In the genomic region with DNA sequence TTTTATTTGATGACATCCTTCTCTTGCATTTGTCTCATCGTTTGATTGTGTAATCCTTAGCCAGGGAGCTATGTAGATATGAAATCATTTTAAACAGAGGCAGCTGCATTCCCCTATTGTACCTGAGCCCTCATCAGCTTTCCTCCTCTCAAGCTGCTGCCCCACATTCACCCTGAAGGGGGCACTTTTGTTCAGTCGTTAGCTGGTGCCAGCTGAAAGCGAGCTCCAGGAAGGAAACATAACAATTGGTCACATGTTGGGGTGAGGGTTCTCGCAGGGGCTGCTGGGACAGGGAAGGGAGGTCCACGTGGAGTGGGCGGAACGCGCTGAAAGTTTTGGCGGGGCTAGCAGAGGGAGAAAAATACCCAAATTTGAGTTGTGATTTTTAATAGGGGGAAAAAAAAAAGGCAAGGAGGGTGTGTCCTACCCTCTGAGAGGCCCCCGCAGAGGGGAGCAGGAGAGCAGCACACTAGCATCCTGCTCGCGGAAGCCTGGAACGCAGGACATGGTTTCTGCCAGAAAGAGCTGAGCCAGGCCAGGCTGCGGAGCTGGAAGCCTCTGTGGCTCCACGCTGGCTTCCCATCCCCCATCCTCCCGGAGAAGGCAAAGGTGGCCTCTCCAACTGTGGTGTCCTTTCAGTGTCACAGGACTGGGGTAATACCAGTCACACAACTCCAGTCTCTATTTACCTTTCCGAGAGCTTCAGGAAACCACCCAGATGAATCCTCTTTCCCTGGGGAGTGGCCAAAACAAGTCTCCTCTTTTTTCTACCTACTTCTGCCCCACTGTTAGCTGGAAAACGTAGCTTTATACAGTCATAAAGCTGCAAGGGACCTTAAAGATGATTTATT, we compare ENCODE assay signal across 8 cellular contexts.
A peak's percentile ranks its signal among the peaks of the same experiment; 100 is the strongest.
DNase-seq lines count a peak whose midpoint lies in the region; ATAC-seq and TF ChIP-seq lines count a peak whose summit lies in the region.

No MANE protein-coding gene starts in this region.

- peak; percentile 89 for TF ChIP-seq CTCF in AG09319 (IDR thresholded peaks at IDR 0.05; ENCODE audit: low read depth, low read length)

- ATAC-seq in GM18909 (IDR thresholded peaks at IDR 0.05; ENCODE audit: poor library complexity, unreplicated experiment): peak; percentile 83
- peak; percentile 79 for ATAC-seq in HG03196 (IDR thresholded peaks at IDR 0.05; ENCODE audit: unreplicated experiment)

- DNase-seq in AG09319 (ENCODE audit: extremely low read depth, low read depth) (peak; percentile 87), NCI-H345 (lab: John Stamatoyannopoulos, UW) (peak; percentile 95), islet precursor cell (peak; percentile 97)
- peak; percentile 73 to 85 (median 82) for DNase-seq in activated CD4-positive, CD25-positive, alpha-beta regulatory T cell (lab: John Stamatoyannopoulos, UW)
- DNase-seq in central memory CD4-positive, alpha-beta T cell: peak; percentile 93
- peak; percentile 89 for DNase-seq in stimulated activated CD4-positive, alpha-beta T cell treated with anti-CD3 and anti-CD28 coated beads, Interleukin-12 subunit alpha, Interleukin-12 subunit beta, amount 100 ng/mL, for 4 hours

Comparison
In these comparisons a context has a peak if more than half of its experiments do, and no peak if none do; other contexts are left out.
1. Peak in every context shown above with its lines: DNase-seq and ATAC-seq.